ENCODE assay signal across 2 cellular contexts in genomic region chr2:27014771-27015433, GRCh38.
TF ChIP-seq lines count a peak whose summit lies in the region.

No MANE protein-coding gene starts in this region.

TF ChIP-seq in IMR-90, 13 proteins besides CTCF, POLR2A, EP300 and RAD21:
- no peak for TF ChIP-seq BHLHE40 (IDR thresholded peaks at IDR 0.05; ENCODE audit: low read depth, low read length)
- no peak for TF ChIP-seq NFE2L2 (IDR thresholded peaks at IDR 0.05; ENCODE audit: low read depth, low read length)
- TF ChIP-seq RCOR1 (IDR thresholded peaks at IDR 0.05; ENCODE audit: insufficient replicate concordance, low read length), result no peak
- no peak for TF ChIP-seq USF2 (IDR thresholded peaks at IDR 0.05; ENCODE audit: low read depth, low read length)
- no peak for TF ChIP-seq FOS (IDR thresholded peaks at IDR 0.05; ENCODE audit: low read depth, low read length)
- TF ChIP-seq CHD1 (IDR thresholded peaks at IDR 0.05; ENCODE audit: low read depth, low read length), result no peak
- TF ChIP-seq RFX5 (IDR thresholded peaks at IDR 0.05; ENCODE audit: low read depth, low read length), result no peak
- no peak for TF ChIP-seq MAFK (IDR thresholded peaks at IDR 0.05; ENCODE audit: low read depth, low read length)
- TF ChIP-seq SMC3 (IDR thresholded peaks at IDR 0.05; ENCODE audit: low read depth, low read length), result no peak
- no peak for TF ChIP-seq MXI1 (IDR thresholded peaks at IDR 0.05; ENCODE audit: borderline replicate concordance, low read depth, low read length)
- TF ChIP-seq CEBPB (IDR thresholded peaks at IDR 0.05; ENCODE audit: low read depth, low read length), result no peak
- TF ChIP-seq MAZ (IDR thresholded peaks at IDR 0.05; ENCODE audit: borderline replicate concordance, low read depth, low read length), result no peak
- TF ChIP-seq ELK1 (IDR thresholded peaks at IDR 0.05; ENCODE audit: borderline replicate concordance, low read depth, low read length), result no peak
TF ChIP-seq in IMR-90: peak in this region for 0.

TF ChIP-seq in liver, 16 proteins besides CTCF, POLR2A, EP300 and RAD21 (continued from another document):
- TF ChIP-seq FOXA2 (IDR thresholded peaks at IDR 0.05) (peak; percentile 59), HNF4G (IDR thresholded peaks at IDR 0.05) (no peak)
